9 cellular contexts compared by ENCODE assay signal in genomic region chr14:85531141-85531593, GRCh38. TPM values are rescaled to one million over a fixed set of nuclear protein-coding genes. Genes with fewer than 3 reads are reported as not detected.
DNase-seq lines count a peak whose midpoint lies in the region; ATAC-seq, FAIRE-seq and TF ChIP-seq lines count a peak whose summit lies in the region.
"Had no signal": no experiment of that assay in that cellular context is flagged by ENCODE, and none has a peak within 500 bp of the region (broad histone marks: within the 10 kb centered on the region; RNA-seq: fewer than 3 reads in every experiment).

No MANE protein-coding gene starts in this region.

- H3K4me3 ChIP-seq in HFF-Myc (replicated peaks; ENCODE audit: low read depth, low read length) (peak overlapping the region; percentile 91), astrocyte of the cerebellum (ENCODE audit: low read depth, low read length) (peak overlapping the region; percentile 73), iPS-15b (ENCODE audit: low read depth, low read length) (peak overlapping the region; percentile 75), gastrocnemius medialis (peak overlapping the region; percentile 73 to 79 (median 74)), small intestine (ENCODE audit: low read depth in 1 of 2, low read length in 2 of 2) (no peak overlapping the region)

- H3K9ac ChIP-seq in iPS-15b (ENCODE audit: low read depth, low read length) = no peak overlapping the region

- DNase-seq in HFF-Myc (ENCODE audit: extremely low read depth, low read depth) (no peak), astrocyte of the cerebellum (ENCODE audit: low read depth) (no peak), gastrocnemius medialis (peak; percentile 43 to 66), small intestine (no peak)
- DNase-seq in activated effector memory CD4-positive, alpha-beta T cell treated with anti-CD3 and anti-CD28 coated beads, Interleukin-2, amount 50 U/mL, for 16 hours = no peak
- no peak for DNase-seq in activated naive CD4-positive, alpha-beta T cell (lab: John Stamatoyannopoulos, UW)
- DNase-seq: activated B cell treated with CpG ODN at 0.5 μM for 24 hours had no signal

- no peak for FAIRE-seq in small intestine (lab: Jason Lieb, UNC)

- intact Hi-C loops in gastrocnemius medialis (cut with DNase I; ENCODE audit: low total_unique reads) = loop anchor here (5.0 kb wide), 2 partner anchors 96 to 266 kb away; no protein-coding TSS in a partner anchor

- H3K36me3 ChIP-seq in iPS-15b (ENCODE audit: control insufficient read depth, insufficient read depth, low read length) (no peaks in the 10 kb centered on the region), gastrocnemius medialis (no peaks in the 10 kb centered on the region), small intestine (ENCODE audit: control insufficient read depth in 2 of 2, insufficient read depth in 2 of 2, low read length in 2 of 2) (no peaks in the 10 kb centered on the region)

- peak overlapping the region; percentile 83 to 91 (median 90) for H3K27ac ChIP-seq in gastrocnemius medialis
- peak overlapping the region in 1 of 2 donors; percentile 49 for H3K27ac ChIP-seq in small intestine (ENCODE audit: low read depth in 1 of 2, low read length in 1 of 2)

- peak; percentile 6 to 19 for ATAC-seq in gastrocnemius medialis
- no peak for ATAC-seq in HG03521 (IDR thresholded peaks at IDR 0.05; ENCODE audit: unreplicated experiment)

- in situ Hi-C loops in astrocyte of the cerebellum (cut with HindIII; ENCODE audit: low sequenced_read_pairs) = no loop called here
- in situ Hi-C loops in gastrocnemius medialis (cut with MboI; ENCODE audit: low sequenced_read_pairs in 4 of 4) = loop anchor here in 1 of 4 donors (10.0 kb wide), 1 partner anchor 84 kb away; no protein-coding TSS in a partner anchor

- WGBS in small intestine, 3 donors = 5 to 28% (median 17%) methylated on average over 29 of the region's 29 CpGs

- peaks cover 7% of the 10 kb centered on the region for H3K4me1 ChIP-seq in iPS-15b (ENCODE audit: control insufficient read depth, insufficient read depth, low read length)
- H3K4me1 ChIP-seq in gastrocnemius medialis = peaks cover 0 to 4% of the 10 kb centered on the region in 2 donors
- no peaks in the 10 kb centered on the region for H3K4me1 ChIP-seq in small intestine (ENCODE audit: control insufficient read depth in 2 of 2, insufficient read depth in 1 of 2, low read depth in 1 of 2, low read length in 1 of 2)

- TF ChIP-seq CTCF in HFF-Myc (IDR thresholded peaks at IDR 0.05; ENCODE audit: low read depth, low read length, missing control alignments) (no peak), astrocyte of the cerebellum (IDR thresholded peaks at IDR 0.05; ENCODE audit: low read depth, low read length, missing control alignments) (no peak), gastrocnemius medialis (IDR thresholded peaks at IDR 0.05 in 4 of 5, conservative IDR thresholded peaks at IDR 0.05 in 1 of 5) (no peak)

- H3K27me3 ChIP-seq in iPS-15b (ENCODE audit: control insufficient read depth, insufficient read depth, low read length) (peaks cover 63% of the 10 kb centered on the region), gastrocnemius medialis (peaks cover 0 to 2% (median 0%) of the 10 kb centered on the region in 3 donors), small intestine (ENCODE audit: control insufficient read depth in 2 of 2, insufficient read depth in 2 of 2, low read length in 2 of 2) (peaks cover 3 to 12% of the 10 kb centered on the region in 2 donors)

- TF ChIP-seq POLR2A in gastrocnemius medialis (IDR thresholded peaks at IDR 0.05) = no peak

- no peaks in the 10 kb centered on the region for H3K9me3 ChIP-seq in iPS-15b (ENCODE audit: control insufficient read depth, insufficient read depth, low read length)
- no peaks in the 10 kb centered on the region for H3K9me3 ChIP-seq in gastrocnemius medialis
- peaks cover 2% of the 10 kb centered on the region for H3K9me3 ChIP-seq in small intestine (ENCODE audit: control insufficient read depth, low read depth)

RNA-seq across cellular contexts. Expression of gene FLRT2, which starts 1.2 kb away (rescaled TPM):
- total RNA-seq in gastrocnemius medialis = 1 to 10 TPM; 2.2 to 7.1 (median 5.4) TPM
- 1 to 10 TPM in 1 of 3 donors, under 1 TPM in 1, not detected in 1; under 0.01 to 2.7 TPM for polyA plus RNA-seq in small intestine
- total RNA-seq: activated B cell treated with CpG ODN at 0.5 μM for 24 hours had no signal

Comparison
In these comparisons a context has a peak if more than half of its experiments do, and no peak if none do; other contexts are left out.
1. DNase-seq: peak in gastrocnemius medialis (2 of 2); none in HFF-Myc (single experiment), astrocyte of the cerebellum (single experiment), activated effector memory CD4-positive, alpha-beta T cell treated with anti-CD3 and anti-CD28 coated beads, Interleukin-2, amount 50 U/mL, for 16 hours (single experiment), activated naive CD4-positive, alpha-beta T cell (0 of 4) and small intestine (single experiment).
2. H3K4me3 ChIP-seq: peak in HFF-Myc (single experiment), astrocyte of the cerebellum (single experiment), iPS-15b (single experiment) and gastrocnemius medialis (4 of 4); none in small intestine (0 of 2).